Comparison of ENCODE assay signal across 2 cellular contexts in genomic region chr6:151176941-151177760, GRCh38.
TF ChIP-seq lines count a peak whose summit lies in the region.

No MANE protein-coding gene starts in this region.

TF ChIP-seq in HCT116, 20 proteins besides CTCF, POLR2A, EP300 and RAD21 (continued from another document):
- TF ChIP-seq EZH2 (IDR thresholded peaks at IDR 0.05), result no peak
TF ChIP-seq in HCT116: peak in this region for 0.

TF ChIP-seq in SK-N-SH, 30 proteins besides CTCF, POLR2A, EP300 and RAD21 (continued from another document):
- TF ChIP-seq MXI1 (IDR thresholded peaks at IDR 0.05; ENCODE audit: low read depth, low read length) (no peak), REST (IDR thresholded peaks at IDR 0.05; ENCODE audit: low read depth, low read length) (no peak), TEAD4 (IDR thresholded peaks at IDR 0.05; ENCODE audit: borderline replicate concordance, insufficient read depth) (no peak), TCF12 (IDR thresholded peaks at IDR 0.05) (no peak), NRF1 (IDR thresholded peaks at IDR 0.05; ENCODE audit: low read depth, low read length) (no peak), MEF2A (IDR thresholded peaks at IDR 0.05; ENCODE audit: borderline replicate concordance, low read depth) (no peak), RXRA (IDR thresholded peaks at IDR 0.05; ENCODE audit: borderline replicate concordance, low read depth) (no peak), IRF3 (IDR thresholded peaks at IDR 0.05; ENCODE audit: low read depth, low read length) (no peak), POLR2AphosphoS5 (IDR thresholded peaks at IDR 0.05; ENCODE audit: low read depth, low read length) (no peak), JUND (IDR thresholded peaks at IDR 0.05) (no peak), FOXJ3 (CRISPR knock-in tag; IDR thresholded peaks at IDR 0.05) (no peak), GATA2 (CRISPR knock-in tag; IDR thresholded peaks at IDR 0.05) (no peak), YY1 (IDR thresholded peaks at IDR 0.05; ENCODE audit: low read depth) (no peak), GABPA (IDR thresholded peaks at IDR 0.05; ENCODE audit: low read depth) (no peak), PBX3 (IDR thresholded peaks at IDR 0.05) (no peak), USF2 (IDR thresholded peaks at IDR 0.05; ENCODE audit: borderline replicate concordance, low read depth, low read length) (no peak), NFIC (IDR thresholded peaks at IDR 0.05; ENCODE audit: borderline replicate concordance) (no peak), MAX (IDR thresholded peaks at IDR 0.05; ENCODE audit: low read depth) (no peak), CHD2 (IDR thresholded peaks at IDR 0.05; ENCODE audit: low read length, partially characterized antibody) (no peak)
